1 cellular context compared by ENCODE assay signal in the genomic region with DNA sequence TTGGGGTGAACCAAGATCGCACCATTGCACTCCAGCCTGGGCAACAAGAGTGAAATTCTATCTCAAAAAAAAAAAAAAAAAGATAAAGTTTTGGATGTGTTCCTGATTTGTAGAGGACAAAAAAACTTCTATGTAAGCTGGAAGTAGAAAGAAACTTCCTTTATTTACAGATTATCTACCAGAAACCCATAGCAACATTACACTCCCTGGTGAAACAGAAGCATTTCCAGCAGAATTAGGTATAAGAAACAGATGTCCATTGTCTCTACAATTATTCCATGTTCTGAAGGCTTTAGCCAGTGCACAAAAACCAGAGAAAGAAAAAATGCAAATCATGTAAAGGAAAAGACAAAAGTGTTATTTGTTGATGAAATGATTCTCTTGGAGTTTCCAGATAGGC.
TF ChIP-seq lines count a peak whose summit lies in the region.

No MANE protein-coding gene starts in this region.

TF ChIP-seq in SK-N-SH, 30 proteins besides CTCF, POLR2A, EP300 and RAD21 (continued from another document):
- TF ChIP-seq, protein P1, sequence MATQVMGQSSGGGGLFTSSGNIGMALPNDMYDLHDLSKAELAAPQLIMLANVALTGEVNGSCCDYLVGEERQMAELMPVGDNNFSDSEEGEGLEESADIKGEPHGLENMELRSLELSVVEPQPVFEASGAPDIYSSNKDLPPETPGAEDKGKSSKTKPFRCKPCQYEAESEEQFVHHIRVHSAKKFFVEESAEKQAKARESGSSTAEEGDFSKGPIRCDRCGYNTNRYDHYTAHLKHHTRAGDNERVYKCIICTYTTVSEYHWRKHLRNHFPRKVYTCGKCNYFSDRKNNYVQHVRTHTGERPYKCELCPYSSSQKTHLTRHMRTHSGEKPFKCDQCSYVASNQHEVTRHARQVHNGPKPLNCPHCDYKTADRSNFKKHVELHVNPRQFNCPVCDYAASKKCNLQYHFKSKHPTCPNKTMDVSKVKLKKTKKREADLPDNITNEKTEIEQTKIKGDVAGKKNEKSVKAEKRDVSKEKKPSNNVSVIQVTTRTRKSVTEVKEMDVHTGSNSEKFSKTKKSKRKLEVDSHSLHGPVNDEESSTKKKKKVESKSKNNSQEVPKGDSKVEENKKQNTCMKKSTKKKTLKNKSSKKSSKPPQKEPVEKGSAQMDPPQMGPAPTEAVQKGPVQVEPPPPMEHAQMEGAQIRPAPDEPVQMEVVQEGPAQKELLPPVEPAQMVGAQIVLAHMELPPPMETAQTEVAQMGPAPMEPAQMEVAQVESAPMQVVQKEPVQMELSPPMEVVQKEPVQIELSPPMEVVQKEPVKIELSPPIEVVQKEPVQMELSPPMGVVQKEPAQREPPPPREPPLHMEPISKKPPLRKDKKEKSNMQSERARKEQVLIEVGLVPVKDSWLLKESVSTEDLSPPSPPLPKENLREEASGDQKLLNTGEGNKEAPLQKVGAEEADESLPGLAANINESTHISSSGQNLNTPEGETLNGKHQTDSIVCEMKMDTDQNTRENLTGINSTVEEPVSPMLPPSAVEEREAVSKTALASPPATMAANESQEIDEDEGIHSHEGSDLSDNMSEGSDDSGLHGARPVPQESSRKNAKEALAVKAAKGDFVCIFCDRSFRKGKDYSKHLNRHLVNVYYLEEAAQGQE (IDR thresholded peaks at IDR 0.05; ENCODE audit: low read depth, low read length), result no peak
- no peak for TF ChIP-seq POLR2AphosphoS5 (IDR thresholded peaks at IDR 0.05; ENCODE audit: low read depth, low read length)
- no peak for TF ChIP-seq FOXM1 (IDR thresholded peaks at IDR 0.05; ENCODE audit: low read depth)
- TF ChIP-seq SMC3 (IDR thresholded peaks at IDR 0.05; ENCODE audit: low read depth, low read length), result no peak
- TF ChIP-seq, protein P2, sequence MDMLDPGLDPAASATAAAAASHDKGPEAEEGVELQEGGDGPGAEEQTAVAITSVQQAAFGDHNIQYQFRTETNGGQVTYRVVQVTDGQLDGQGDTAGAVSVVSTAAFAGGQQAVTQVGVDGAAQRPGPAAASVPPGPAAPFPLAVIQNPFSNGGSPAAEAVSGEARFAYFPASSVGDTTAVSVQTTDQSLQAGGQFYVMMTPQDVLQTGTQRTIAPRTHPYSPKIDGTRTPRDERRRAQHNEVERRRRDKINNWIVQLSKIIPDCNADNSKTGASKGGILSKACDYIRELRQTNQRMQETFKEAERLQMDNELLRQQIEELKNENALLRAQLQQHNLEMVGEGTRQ (IDR thresholded peaks at IDR 0.05; ENCODE audit: borderline replicate concordance, low read depth, low read length), result no peak
- TF ChIP-seq TCF12 (IDR thresholded peaks at IDR 0.05), result peak; percentile 16; the same call in 1 of the 2 replicates
- TF ChIP-seq NRF1 (IDR thresholded peaks at IDR 0.05; ENCODE audit: low read depth, low read length), result no peak
